In the genomic region with DNA sequence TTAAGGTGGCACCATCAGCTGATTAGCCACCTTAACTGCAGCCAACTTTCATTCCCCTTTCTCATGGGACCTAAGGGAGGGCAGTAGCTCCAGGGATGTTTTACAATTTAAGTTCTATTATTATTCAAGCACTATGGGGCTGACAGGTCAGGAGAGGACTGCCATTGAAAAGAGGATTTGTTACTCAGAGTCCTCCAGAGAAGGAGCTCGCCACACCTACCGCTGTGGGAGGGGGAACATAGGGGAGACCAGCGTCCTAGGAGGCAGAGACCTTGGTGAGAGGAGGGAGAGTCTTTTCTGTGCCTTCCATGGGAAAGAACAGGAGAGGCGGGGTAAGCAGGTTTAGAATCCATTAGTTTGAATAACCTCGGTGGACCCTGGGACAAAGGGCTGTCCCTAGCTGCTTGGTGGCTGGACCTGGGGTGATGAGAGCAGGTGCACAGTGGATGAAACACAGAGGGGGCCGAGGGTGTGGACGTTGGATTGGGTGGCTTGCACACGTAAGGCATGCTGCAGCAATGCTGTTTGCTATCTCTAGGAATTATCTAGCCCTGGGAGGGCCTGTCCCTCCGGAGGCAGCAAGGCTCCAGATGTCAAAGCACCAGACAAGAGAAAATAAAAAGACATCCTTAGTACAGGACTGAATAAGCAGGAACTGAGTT, we compare ENCODE assay signal across 1 cellular context.
TF ChIP-seq lines count a peak whose summit lies in the region.

No MANE protein-coding gene starts in this region.

TF ChIP-seq in HepG2, 621 proteins besides CTCF, POLR2A, EP300 and RAD21:
- TF ChIP-seq DRAP1 (CRISPR knock-in tag; IDR thresholded peaks at IDR 0.05) (0 out of 2 replicates have a peak, but pooled peaks have one; percentile 18), YEATS4 (CRISPR knock-in tag; IDR thresholded peaks at IDR 0.05; ENCODE audit: borderline replicate concordance) (0 out of 2 replicates have a peak, but pooled peaks have one; percentile 26), SOX5 (CRISPR knock-in tag; IDR thresholded peaks at IDR 0.05; ENCODE audit: borderline replicate concordance) (0 out of 2 replicates have a peak, but pooled peaks have one; percentile 24), BCL6 (CRISPR knock-in tag; IDR thresholded peaks at IDR 0.05) (0 out of 2 replicates have a peak, but pooled peaks have one; percentile 13), CREM (IDR thresholded peaks at IDR 0.05) (peak; percentile 11; the same call in 1 of the 2 replicates), CREM (CRISPR knock-in tag; IDR thresholded peaks at IDR 0.05) (no peak), ZNF709 (CRISPR knock-in tag; IDR thresholded peaks at IDR 0.05) (no peak), HNF4A (CRISPR knock-in tag; IDR thresholded peaks at IDR 0.05) (peak; percentile 50; the same call in 1 of the 2 replicates), PAXIP1 (CRISPR knock-in tag; conservative IDR thresholded peaks at IDR 0.05) (0 out of 2 replicates have a peak, but pooled peaks have one; percentile 20), MED1 (CRISPR knock-in tag; IDR thresholded peaks at IDR 0.05) (peak; percentile 28; the same call in 1 of the 2 replicates), ZNF317 (CRISPR knock-in tag; IDR thresholded peaks at IDR 0.05) (no peak)
- TF ChIP-seq, protein P1, sequence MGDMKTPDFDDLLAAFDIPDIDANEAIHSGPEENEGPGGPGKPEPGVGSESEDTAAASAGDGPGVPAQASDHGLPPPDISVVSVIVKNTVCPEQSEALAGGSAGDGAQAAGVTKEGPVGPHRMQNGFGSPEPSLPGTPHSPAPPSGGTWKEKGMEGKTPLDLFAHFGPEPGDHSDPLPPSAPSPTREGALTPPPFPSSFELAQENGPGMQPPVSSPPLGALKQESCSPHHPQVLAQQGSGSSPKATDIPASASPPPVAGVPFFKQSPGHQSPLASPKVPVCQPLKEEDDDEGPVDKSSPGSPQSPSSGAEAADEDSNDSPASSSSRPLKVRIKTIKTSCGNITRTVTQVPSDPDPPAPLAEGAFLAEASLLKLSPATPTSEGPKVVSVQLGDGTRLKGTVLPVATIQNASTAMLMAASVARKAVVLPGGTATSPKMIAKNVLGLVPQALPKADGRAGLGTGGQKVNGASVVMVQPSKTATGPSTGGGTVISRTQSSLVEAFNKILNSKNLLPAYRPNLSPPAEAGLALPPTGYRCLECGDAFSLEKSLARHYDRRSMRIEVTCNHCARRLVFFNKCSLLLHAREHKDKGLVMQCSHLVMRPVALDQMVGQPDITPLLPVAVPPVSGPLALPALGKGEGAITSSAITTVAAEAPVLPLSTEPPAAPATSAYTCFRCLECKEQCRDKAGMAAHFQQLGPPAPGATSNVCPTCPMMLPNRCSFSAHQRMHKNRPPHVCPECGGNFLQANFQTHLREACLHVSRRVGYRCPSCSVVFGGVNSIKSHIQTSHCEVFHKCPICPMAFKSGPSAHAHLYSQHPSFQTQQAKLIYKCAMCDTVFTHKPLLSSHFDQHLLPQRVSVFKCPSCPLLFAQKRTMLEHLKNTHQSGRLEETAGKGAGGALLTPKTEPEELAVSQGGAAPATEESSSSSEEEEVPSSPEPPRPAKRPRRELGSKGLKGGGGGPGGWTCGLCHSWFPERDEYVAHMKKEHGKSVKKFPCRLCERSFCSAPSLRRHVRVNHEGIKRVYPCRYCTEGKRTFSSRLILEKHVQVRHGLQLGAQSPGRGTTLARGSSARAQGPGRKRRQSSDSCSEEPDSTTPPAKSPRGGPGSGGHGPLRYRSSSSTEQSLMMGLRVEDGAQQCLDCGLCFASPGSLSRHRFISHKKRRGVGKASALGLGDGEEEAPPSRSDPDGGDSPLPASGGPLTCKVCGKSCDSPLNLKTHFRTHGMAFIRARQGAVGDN (CRISPR knock-in tag; IDR thresholded peaks at IDR 0.05): peak; percentile 53
- TF ChIP-seq, protein P2, sequence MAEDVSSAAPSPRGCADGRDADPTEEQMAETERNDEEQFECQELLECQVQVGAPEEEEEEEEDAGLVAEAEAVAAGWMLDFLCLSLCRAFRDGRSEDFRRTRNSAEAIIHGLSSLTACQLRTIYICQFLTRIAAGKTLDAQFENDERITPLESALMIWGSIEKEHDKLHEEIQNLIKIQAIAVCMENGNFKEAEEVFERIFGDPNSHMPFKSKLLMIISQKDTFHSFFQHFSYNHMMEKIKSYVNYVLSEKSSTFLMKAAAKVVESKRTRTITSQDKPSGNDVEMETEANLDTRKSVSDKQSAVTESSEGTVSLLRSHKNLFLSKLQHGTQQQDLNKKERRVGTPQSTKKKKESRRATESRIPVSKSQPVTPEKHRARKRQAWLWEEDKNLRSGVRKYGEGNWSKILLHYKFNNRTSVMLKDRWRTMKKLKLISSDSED (CRISPR knock-in tag; IDR thresholded peaks at IDR 0.05): no peak
TF ChIP-seq in HepG2: peak in this region for 9.
